ENCODE assay signal across 9 cellular contexts in genomic region chr7:142188846-142189245, GRCh38.
DNase-seq lines count a peak whose midpoint lies in the region; ATAC-seq and TF ChIP-seq lines count a peak whose summit lies in the region.
"Had no signal": no experiment of that assay in that cellular context is flagged by ENCODE, and none has a peak within 500 bp of the region (broad histone marks: within the 10 kb centered on the region; RNA-seq: fewer than 3 reads in every experiment).

No MANE protein-coding gene starts in this region.

- no peaks in the 10 kb centered on the region for H3K79me2 ChIP-seq in neural progenitor cell (ENCODE audit: low read depth)

- H3K27ac Mint-ChIP-seq in neural progenitor cell (no peak overlapping the region), T-helper 17 cell (no peak overlapping the region), T-cell (no peak overlapping the region)
- H3K27ac Mint-ChIP-seq: memory B cell had no signal

- no peaks in the 10 kb centered on the region for H3K36me3 Mint-ChIP-seq in neural progenitor cell
- no peaks in the 10 kb centered on the region for H3K36me3 Mint-ChIP-seq in T-helper 17 cell (ENCODE audit: low read depth)
- no peaks in the 10 kb centered on the region for H3K36me3 Mint-ChIP-seq in T-cell
- H3K36me3 Mint-ChIP-seq: memory B cell had no signal

- POLR2A ChIA-PET in T-cell (lab: Charles Lee), result no interaction called here

- H3K27me3 Mint-ChIP-seq in neural progenitor cell (ENCODE audit: insufficient read depth, low read depth) (no peaks in the 10 kb centered on the region), T-helper 17 cell (peaks cover 26% of the 10 kb centered on the region), T-cell (peaks cover 0 to 10% of the 10 kb centered on the region in 2 donors)
- H3K27me3 Mint-ChIP-seq: memory B cell had no signal

- no peaks in the 10 kb centered on the region for H3K27me3 ChIP-seq in neural progenitor cell

- H3K4me3 ChIP-seq in cardiac fibroblast (replicated peaks in 1 of 2; ENCODE audit: low read depth in 2 of 2, low read length in 2 of 2) (no peak overlapping the region), neural progenitor cell (no peak overlapping the region)

- no peak overlapping the region for H3K27ac ChIP-seq in neural progenitor cell

- H3K36me3 ChIP-seq in neural progenitor cell, result no peaks in the 10 kb centered on the region

- no peak overlapping the region for H3K4me3 Mint-ChIP-seq in neural progenitor cell
- no peak overlapping the region for H3K4me3 Mint-ChIP-seq in T-helper 17 cell
- no peak overlapping the region for H3K4me3 Mint-ChIP-seq in T-cell
- H3K4me3 Mint-ChIP-seq: memory B cell had no signal

- H3K4me2 ChIP-seq in neural progenitor cell, result no peak overlapping the region

- H3K9me3 ChIP-seq in neural progenitor cell (ENCODE audit: low read depth) (no peaks in the 10 kb centered on the region), T-helper 17 cell (ENCODE audit: control insufficient read depth, low read length, poor library complexity, severe bottlenecking) (no peaks in the 10 kb centered on the region)

- H2AFZ ChIP-seq in neural progenitor cell (replicated peaks), result no peak overlapping the region

- H3F3A ChIP-seq in neural progenitor cell (ENCODE audit: low read depth), result no peaks in the 10 kb centered on the region

- TF ChIP-seq CTCF in cardiac fibroblast (IDR thresholded peaks at IDR 0.05; ENCODE audit: low read depth, low read length) (peak; percentile 18), neural progenitor cell (IDR thresholded peaks at IDR 0.05) (peak; percentile 52)

- no peaks in the 10 kb centered on the region for H3K4me1 ChIP-seq in neural progenitor cell

- no peaks in the 10 kb centered on the region for H4K20me1 ChIP-seq in neural progenitor cell (ENCODE audit: low read depth)

- DNase-seq in NAMALWA (ENCODE audit: low spot score) (peak; percentile 46), cardiac fibroblast (ENCODE audit: low read depth in 2 of 2) (peak in 1 of 2 donors; percentile 60), neural progenitor cell (ENCODE audit: low spot score) (no peak), MV-4-11 (lab: John Stamatoyannopoulos, UW) (no peak), T-helper 17 cell (no peak), T-cell (no peak)

- ATAC-seq in GM18909 (IDR thresholded peaks at IDR 0.05; ENCODE audit: poor library complexity, unreplicated experiment) (peak; percentile 20), T-helper 17 cell (no peak), T-cell (replicated peaks in 1 of 4) (no peak), GM21786 (IDR thresholded peaks at IDR 0.05; ENCODE audit: unreplicated experiment) (no peak)

- H3K9me3 Mint-ChIP-seq in neural progenitor cell (no peaks in the 10 kb centered on the region), T-cell (no peaks in the 10 kb centered on the region)

- H3K9ac ChIP-seq in neural progenitor cell, result no peak overlapping the region

- H3K4me1 Mint-ChIP-seq in neural progenitor cell (no peaks in the 10 kb centered on the region), T-helper 17 cell (peaks cover 4% of the 10 kb centered on the region), T-cell (no peaks in the 10 kb centered on the region)
- H3K4me1 Mint-ChIP-seq: memory B cell had no signal

- CTCF ChIA-PET in T-cell (lab: Charles Lee), result no interaction called here
